ENCODE assay signal across 25 cellular contexts in the genomic region with DNA sequence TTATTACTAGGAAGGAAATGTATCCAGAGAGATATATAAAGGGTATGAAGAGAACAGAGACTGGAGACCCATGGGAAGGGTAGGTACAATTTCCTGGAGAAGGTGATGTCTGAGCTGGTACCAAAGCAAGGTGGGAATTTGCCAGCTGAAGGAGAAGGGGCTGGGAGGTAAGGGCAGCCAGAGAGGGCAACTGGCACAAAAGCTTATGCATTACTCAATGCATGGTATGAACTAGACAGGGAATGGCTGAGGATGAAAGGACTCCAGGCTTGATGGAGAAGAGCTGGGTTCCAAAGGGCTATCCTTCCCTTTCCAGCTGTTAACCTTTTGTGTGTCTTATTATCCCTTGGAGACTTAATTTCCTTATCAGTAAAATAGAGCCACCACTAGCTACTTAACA.
DNase-seq lines count a peak whose midpoint lies in the region; ATAC-seq and TF ChIP-seq lines count a peak whose summit lies in the region.
"Had no signal": no experiment of that assay in that cellular context is flagged by ENCODE, and none has a peak within 500 bp of the region (broad histone marks: within the 10 kb centered on the region; RNA-seq: fewer than 3 reads in every experiment).

No MANE protein-coding gene starts in this region.

- H3K27me3 Mint-ChIP-seq in mesothelial cell of epicardium (ENCODE audit: low read depth) (no peaks in the 10 kb centered on the region), T-helper 17 cell (peaks cover 7% of the 10 kb centered on the region)
- H3K27me3 Mint-ChIP-seq: activated CD4-positive, alpha-beta T cell treated with anti-CD3 and anti-CD28 coated beads for 36 hours; naive thymus-derived CD4-positive, alpha-beta T cell had no signal

- TF ChIP-seq CTCF in VCaP (conservative IDR thresholded peaks at IDR 0.05), result no peak
- TF ChIP-seq CTCF in mesothelial cell of epicardium (IDR thresholded peaks at IDR 0.05; ENCODE audit: unreplicated experiment), result no peak
- TF ChIP-seq CTCF in smooth muscle cell (IDR thresholded peaks at IDR 0.05; ENCODE audit: borderline replicate concordance, insufficient read depth, poor library complexity, severe bottlenecking), result no peak
- no peak for TF ChIP-seq CTCF in GM20000 (IDR thresholded peaks at IDR 0.05; ENCODE audit: extremely low read depth, missing control alignments)

- peak overlapping the region; percentile 56 for H3K9ac ChIP-seq in smooth muscle cell (ENCODE audit: low read depth)

- no peaks in the 10 kb centered on the region for H3K4me1 ChIP-seq in smooth muscle cell (ENCODE audit: low read depth)
- H3K4me1 ChIP-seq: HAP-1 had no signal

- H3K79me2 ChIP-seq in smooth muscle cell (ENCODE audit: low read depth), result no peaks in the 10 kb centered on the region

- no peaks in the 10 kb centered on the region for H3K27me3 ChIP-seq in smooth muscle cell (ENCODE audit: low read depth)

- H3K27ac ChIP-seq in VCaP (peak overlapping the region; percentile 85; the same call in 1 of the 2 replicates), smooth muscle cell (ENCODE audit: low read depth) (peak overlapping the region; percentile 88)
- H3K27ac ChIP-seq: left ventricle myocardium inferior had no signal

- no peaks in the 10 kb centered on the region for H4K20me1 ChIP-seq in smooth muscle cell (ENCODE audit: low read depth)

- no peak overlapping the region for H3K4me3 ChIP-seq in smooth muscle cell
- H3K4me3 ChIP-seq: HAP-1, K562, left ventricle myocardium inferior, thoracic aorta had no signal

- H3K36me3 Mint-ChIP-seq in mesothelial cell of epicardium (no peaks in the 10 kb centered on the region), T-helper 17 cell (ENCODE audit: low read depth) (no peaks in the 10 kb centered on the region)
- H3K36me3 Mint-ChIP-seq: activated naive CD8-positive, alpha-beta T cell treated with anti-CD3 and anti-CD28 coated beads, Interleukin-2, amount 10 ng/mL, durations not matched to agents 7 days and 5 days; CD4-positive, alpha-beta memory T cell; naive thymus-derived CD4-positive, alpha-beta T cell had no signal

- no peak overlapping the region for H3K4me3 Mint-ChIP-seq in mesothelial cell of epicardium
- no peak overlapping the region for H3K4me3 Mint-ChIP-seq in T-helper 17 cell
- H3K4me3 Mint-ChIP-seq: activated CD4-positive, alpha-beta T cell treated with anti-CD3 and anti-CD28 coated beads for 36 hours; activated naive CD8-positive, alpha-beta T cell treated with anti-CD3 and anti-CD28 coated beads, Interleukin-2, amount 10 ng/mL, durations not matched to agents 7 days and 5 days; CD4-positive, alpha-beta memory T cell; naive thymus-derived CD4-positive, alpha-beta T cell had no signal

- H3K4me2 ChIP-seq in smooth muscle cell, result peak overlapping the region; percentile 31

- ATAC-seq in T-helper 17 cell, result no peak
- ATAC-seq: activated CD4-positive, alpha-beta T cell treated with anti-CD3 and anti-CD28 coated beads for 36 hours; naive thymus-derived CD4-positive, alpha-beta T cell had no signal

- H3K9me3 ChIP-seq in smooth muscle cell (replicated peaks; ENCODE audit: low read depth) (no peaks in the 10 kb centered on the region), T-helper 17 cell (ENCODE audit: control insufficient read depth, low read length, poor library complexity, severe bottlenecking) (no peaks in the 10 kb centered on the region)
- H3K9me3 ChIP-seq: HAP-1, left ventricle myocardium inferior, thoracic aorta had no signal

- H3K36me3 ChIP-seq in smooth muscle cell (ENCODE audit: low read depth), result no peaks in the 10 kb centered on the region
- H3K36me3 ChIP-seq: HAP-1, left ventricle myocardium inferior, thoracic aorta had no signal

- peaks cover 5% of the 10 kb centered on the region for H3K9me3 Mint-ChIP-seq in mesothelial cell of epicardium
- H3K9me3 Mint-ChIP-seq: activated naive CD8-positive, alpha-beta T cell treated with anti-CD3 and anti-CD28 coated beads, Interleukin-2, amount 10 ng/mL, durations not matched to agents 7 days and 5 days; CD4-positive, alpha-beta memory T cell; naive thymus-derived CD4-positive, alpha-beta T cell had no signal

- H3K27ac Mint-ChIP-seq in mesothelial cell of epicardium, result peak overlapping the region; percentile 63
- no peak overlapping the region for H3K27ac Mint-ChIP-seq in T-helper 17 cell
- H3K27ac Mint-ChIP-seq: activated CD4-positive, alpha-beta T cell treated with anti-CD3 and anti-CD28 coated beads for 36 hours; activated naive CD8-positive, alpha-beta T cell treated with anti-CD3 and anti-CD28 coated beads, Interleukin-2, amount 10 ng/mL, durations not matched to agents 7 days and 5 days; CD4-positive, alpha-beta memory T cell; naive thymus-derived CD4-positive, alpha-beta T cell had no signal

- H3K4me1 Mint-ChIP-seq in mesothelial cell of epicardium, result peaks cover 53% of the 10 kb centered on the region
- no peaks in the 10 kb centered on the region for H3K4me1 Mint-ChIP-seq in T-helper 17 cell
- H3K4me1 Mint-ChIP-seq: activated CD4-positive, alpha-beta T cell treated with anti-CD3 and anti-CD28 coated beads for 36 hours; activated naive CD8-positive, alpha-beta T cell treated with anti-CD3 and anti-CD28 coated beads, Interleukin-2, amount 10 ng/mL, durations not matched to agents 7 days and 5 days; CD4-positive, alpha-beta memory T cell; naive thymus-derived CD4-positive, alpha-beta T cell had no signal

- DNase-seq in DMS 273 (lab: John Stamatoyannopoulos, UW; ENCODE audit: unreplicated experiment) (peak; percentile 40), DMS 273 treated with DMSO at 0.1 percent for 48 hours (lab: John Stamatoyannopoulos, UW) (no peak), mesothelial cell of epicardium (ENCODE audit: low spot score in 2 of 2, unreplicated experiment in 2 of 2) (no peak), smooth muscle cell (lab: John Stamatoyannopoulos, UW; ENCODE audit: unreplicated experiment) (no peak), GM20000 (ENCODE audit: low spot score) (no peak), T-helper 17 cell (no peak), GM19238 (ENCODE audit: insufficient read length, low spot score) (no peak)
- DNase-seq: activated CD4-positive, alpha-beta T cell treated with anti-CD3 and anti-CD28 coated beads for 36 hours; activated gamma-delta T cell; activated naive CD8-positive, alpha-beta T cell treated with anti-CD3 and anti-CD28 coated beads, Interleukin-2, amount 10 ng/mL, durations not matched to agents 7 days and 5 days; activated T-cell treated with anti-CD3 and anti-CD28 coated beads for 4 hours; AML-193; CD4-positive, alpha-beta memory T cell; cerebellar nuclear complex; left ventricle myocardium inferior; naive thymus-derived CD4-positive, alpha-beta T cell; NCI-H1105; NCI-H2029 treated with DMSO at 0.1 percent for 48 hours; NCI-H345; NCI-H748 treated with DMSO at 0.1 percent for 48 hours; stimulated activated naive CD4-positive, alpha-beta T cell had no signal

- no peak overlapping the region for H2AFZ ChIP-seq in smooth muscle cell (ENCODE audit: low read depth)

- H3F3A ChIP-seq in smooth muscle cell (ENCODE audit: low read depth), result peaks cover 11% of the 10 kb centered on the region
